2 cellular contexts compared by ENCODE assay signal in the genomic region with DNA sequence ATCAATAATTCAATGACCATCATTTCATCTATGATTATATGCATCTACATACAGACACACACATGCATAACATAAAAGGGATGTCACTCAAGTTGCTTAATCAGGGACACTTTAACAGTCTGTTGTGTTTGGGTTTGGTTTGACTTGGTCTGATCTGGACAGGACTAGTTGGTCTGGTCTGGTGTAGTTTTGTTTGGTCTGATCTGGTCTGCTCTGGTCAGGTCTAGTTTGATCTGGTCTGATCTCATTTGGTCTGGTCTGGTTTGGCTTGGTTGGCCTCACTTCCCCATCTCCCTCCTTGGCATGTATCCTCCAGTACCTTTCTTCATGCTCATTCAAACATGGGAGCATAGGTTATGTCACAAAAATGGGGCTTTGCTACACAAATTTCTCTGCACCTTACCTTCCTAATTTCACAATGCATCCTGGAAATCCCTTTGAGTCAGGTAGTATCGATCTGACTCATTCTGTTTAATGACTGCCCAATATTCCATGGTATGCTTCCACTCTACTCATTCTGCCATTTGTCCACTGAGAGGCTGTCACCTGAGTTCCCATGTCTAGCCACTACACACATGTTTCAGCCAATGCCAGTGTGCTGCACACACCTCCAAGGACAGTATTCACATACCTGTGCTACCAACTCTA.
TF ChIP-seq lines count a peak whose summit lies in the region.

No MANE protein-coding gene starts in this region.

TF ChIP-seq in GM23338, 12 proteins besides CTCF, POLR2A, EP300 and RAD21 (continues in another document):
- TF ChIP-seq ZNF331 (CRISPR knock-in tag; IDR thresholded peaks at IDR 0.05; ENCODE audit: low read depth) (no peak), EZH2 (IDR thresholded peaks at IDR 0.05; ENCODE audit: low read depth, unreplicated experiment) (no peak), EZH2phosphoT487 (IDR thresholded peaks at IDR 0.05; ENCODE audit: unreplicated experiment) (no peak), ZNF114 (CRISPR knock-in tag; IDR thresholded peaks at IDR 0.05) (no peak), POLR2AphosphoS5 (IDR thresholded peaks at IDR 0.05; ENCODE audit: low read depth) (no peak), NANOG (IDR thresholded peaks at IDR 0.05; ENCODE audit: borderline replicate concordance) (no peak), CREB1 (CRISPR knock-in tag; IDR thresholded peaks at IDR 0.05; ENCODE audit: low read depth) (no peak), STAT1 (IDR thresholded peaks at IDR 0.05; ENCODE audit: unreplicated experiment) (no peak), JUNB (IDR thresholded peaks at IDR 0.05; ENCODE audit: unreplicated experiment) (no peak)
- TF ChIP-seq, protein P1, sequence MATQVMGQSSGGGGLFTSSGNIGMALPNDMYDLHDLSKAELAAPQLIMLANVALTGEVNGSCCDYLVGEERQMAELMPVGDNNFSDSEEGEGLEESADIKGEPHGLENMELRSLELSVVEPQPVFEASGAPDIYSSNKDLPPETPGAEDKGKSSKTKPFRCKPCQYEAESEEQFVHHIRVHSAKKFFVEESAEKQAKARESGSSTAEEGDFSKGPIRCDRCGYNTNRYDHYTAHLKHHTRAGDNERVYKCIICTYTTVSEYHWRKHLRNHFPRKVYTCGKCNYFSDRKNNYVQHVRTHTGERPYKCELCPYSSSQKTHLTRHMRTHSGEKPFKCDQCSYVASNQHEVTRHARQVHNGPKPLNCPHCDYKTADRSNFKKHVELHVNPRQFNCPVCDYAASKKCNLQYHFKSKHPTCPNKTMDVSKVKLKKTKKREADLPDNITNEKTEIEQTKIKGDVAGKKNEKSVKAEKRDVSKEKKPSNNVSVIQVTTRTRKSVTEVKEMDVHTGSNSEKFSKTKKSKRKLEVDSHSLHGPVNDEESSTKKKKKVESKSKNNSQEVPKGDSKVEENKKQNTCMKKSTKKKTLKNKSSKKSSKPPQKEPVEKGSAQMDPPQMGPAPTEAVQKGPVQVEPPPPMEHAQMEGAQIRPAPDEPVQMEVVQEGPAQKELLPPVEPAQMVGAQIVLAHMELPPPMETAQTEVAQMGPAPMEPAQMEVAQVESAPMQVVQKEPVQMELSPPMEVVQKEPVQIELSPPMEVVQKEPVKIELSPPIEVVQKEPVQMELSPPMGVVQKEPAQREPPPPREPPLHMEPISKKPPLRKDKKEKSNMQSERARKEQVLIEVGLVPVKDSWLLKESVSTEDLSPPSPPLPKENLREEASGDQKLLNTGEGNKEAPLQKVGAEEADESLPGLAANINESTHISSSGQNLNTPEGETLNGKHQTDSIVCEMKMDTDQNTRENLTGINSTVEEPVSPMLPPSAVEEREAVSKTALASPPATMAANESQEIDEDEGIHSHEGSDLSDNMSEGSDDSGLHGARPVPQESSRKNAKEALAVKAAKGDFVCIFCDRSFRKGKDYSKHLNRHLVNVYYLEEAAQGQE (IDR thresholded peaks at IDR 0.05; ENCODE audit: unreplicated experiment), result no peak
- TF ChIP-seq, protein P2, sequence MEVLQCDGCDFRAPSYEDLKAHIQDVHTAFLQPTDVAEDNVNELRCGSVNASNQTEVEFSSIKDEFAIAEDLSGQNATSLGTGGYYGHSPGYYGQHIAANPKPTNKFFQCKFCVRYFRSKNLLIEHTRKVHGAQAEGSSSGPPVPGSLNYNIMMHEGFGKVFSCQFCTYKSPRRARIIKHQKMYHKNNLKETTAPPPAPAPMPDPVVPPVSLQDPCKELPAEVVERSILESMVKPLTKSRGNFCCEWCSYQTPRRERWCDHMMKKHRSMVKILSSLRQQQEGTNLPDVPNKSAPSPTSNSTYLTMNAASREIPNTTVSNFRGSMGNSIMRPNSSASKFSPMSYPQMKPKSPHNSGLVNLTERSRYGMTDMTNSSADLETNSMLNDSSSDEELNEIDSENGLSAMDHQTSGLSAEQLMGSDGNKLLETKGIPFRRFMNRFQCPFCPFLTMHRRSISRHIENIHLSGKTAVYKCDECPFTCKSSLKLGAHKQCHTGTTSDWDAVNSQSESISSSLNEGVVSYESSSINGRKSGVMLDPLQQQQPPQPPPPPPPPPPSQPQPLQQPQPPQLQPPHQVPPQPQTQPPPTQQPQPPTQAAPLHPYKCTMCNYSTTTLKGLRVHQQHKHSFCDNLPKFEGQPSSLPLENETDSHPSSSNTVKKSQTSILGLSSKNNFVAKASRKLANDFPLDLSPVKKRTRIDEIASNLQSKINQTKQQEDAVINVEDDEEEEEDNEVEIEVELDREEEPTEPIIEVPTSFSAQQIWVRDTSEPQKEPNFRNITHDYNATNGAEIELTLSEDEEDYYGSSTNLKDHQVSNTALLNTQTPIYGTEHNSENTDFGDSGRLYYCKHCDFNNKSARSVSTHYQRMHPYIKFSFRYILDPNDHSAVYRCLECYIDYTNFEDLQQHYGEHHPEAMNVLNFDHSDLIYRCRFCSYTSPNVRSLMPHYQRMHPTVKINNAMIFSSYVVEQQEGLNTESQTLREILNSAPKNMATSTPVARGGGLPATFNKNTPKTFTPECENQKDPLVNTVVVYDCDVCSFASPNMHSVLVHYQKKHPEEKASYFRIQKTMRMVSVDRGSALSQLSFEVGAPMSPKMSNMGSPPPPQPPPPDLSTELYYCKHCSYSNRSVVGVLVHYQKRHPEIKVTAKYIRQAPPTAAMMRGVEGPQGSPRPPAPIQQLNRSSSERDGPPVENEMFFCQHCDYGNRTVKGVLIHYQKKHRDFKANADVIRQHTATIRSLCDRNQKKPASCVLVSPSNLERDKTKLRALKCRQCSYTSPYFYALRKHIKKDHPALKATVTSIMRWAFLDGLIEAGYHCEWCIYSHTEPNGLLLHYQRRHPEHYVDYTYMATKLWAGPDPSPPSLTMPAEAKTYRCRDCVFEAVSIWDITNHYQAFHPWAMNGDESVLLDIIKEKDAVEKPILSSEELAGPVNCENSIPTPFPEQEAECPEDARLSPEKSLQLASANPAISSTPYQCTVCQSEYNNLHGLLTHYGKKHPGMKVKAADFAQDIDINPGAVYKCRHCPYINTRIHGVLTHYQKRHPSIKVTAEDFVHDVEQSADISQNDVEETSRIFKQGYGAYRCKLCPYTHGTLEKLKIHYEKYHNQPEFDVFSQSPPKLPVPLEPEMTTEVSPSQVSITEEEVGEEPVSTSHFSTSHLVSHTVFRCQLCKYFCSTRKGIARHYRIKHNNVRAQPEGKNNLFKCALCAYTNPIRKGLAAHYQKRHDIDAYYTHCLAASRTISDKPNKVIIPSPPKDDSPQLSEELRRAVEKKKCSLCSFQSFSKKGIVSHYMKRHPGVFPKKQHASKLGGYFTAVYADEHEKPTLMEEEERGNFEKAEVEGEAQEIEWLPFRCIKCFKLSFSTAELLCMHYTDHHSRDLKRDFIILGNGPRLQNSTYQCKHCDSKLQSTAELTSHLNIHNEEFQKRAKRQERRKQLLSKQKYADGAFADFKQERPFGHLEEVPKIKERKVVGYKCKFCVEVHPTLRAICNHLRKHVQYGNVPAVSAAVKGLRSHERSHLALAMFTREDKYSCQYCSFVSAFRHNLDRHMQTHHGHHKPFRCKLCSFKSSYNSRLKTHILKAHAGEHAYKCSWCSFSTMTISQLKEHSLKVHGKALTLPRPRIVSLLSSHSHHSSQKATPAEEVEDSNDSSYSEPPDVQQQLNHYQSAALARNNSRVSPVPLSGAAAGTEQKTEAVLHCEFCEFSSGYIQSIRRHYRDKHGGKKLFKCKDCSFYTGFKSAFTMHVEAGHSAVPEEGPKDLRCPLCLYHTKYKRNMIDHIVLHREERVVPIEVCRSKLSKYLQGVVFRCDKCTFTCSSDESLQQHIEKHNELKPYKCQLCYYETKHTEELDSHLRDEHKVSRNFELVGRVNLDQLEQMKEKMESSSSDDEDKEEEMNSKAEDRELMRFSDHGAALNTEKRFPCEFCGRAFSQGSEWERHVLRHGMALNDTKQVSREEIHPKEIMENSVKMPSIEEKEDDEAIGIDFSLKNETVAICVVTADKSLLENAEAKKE (CRISPR knock-in tag; IDR thresholded peaks at IDR 0.05), result no peak

TF ChIP-seq in HepG2, 621 proteins besides CTCF, POLR2A, EP300 and RAD21:
- TF ChIP-seq ZSCAN22 (CRISPR knock-in tag; IDR thresholded peaks at IDR 0.05) (no peak), HNF4A (CRISPR knock-in tag; IDR thresholded peaks at IDR 0.05) (no peak), TIGD3 (CRISPR knock-in tag; IDR thresholded peaks at IDR 0.05; ENCODE audit: borderline replicate concordance) (no peak), ZFP37 (CRISPR knock-in tag; IDR thresholded peaks at IDR 0.05; ENCODE audit: borderline replicate concordance) (no peak), ZNF777 (CRISPR knock-in tag; IDR thresholded peaks at IDR 0.05) (no peak)
TF ChIP-seq in HepG2: peak in this region for 0.
